ENCODE assay signal across 1 cellular context in the genomic region with DNA sequence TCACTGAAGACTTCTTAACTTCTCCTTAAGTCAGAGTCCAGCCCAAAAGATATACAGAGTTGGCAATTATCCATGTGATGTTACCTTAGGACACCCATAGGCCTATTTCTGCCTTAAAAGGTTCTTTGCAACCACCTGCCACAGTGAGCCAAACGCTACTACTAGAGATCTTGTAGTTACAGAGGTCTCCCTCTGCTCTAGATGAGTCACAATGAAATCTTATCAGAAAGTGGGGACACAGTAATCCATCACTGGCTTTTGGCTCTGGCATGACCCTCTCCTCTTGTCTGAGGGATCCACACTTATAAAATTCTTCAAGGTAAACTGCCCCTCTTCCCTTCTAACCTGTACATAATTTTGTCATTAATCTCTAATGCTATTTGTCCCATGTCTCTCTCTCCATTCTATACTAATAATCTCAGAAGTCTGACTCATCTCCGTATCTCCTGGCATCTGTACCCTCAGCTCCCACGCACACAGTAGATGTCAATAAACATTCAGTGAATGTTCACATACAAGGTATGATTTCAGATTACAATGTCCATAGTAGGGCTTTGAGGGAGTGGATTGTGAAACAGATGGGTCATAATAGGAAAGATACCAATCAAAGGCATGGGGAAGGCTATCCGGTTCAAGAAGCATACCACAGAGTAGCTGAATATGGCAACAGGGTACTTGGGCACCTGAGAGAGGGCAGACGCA.
TF ChIP-seq lines count a peak whose summit lies in the region.

No MANE protein-coding gene starts in this region.

TF ChIP-seq in HEK293, 187 proteins besides CTCF, POLR2A, EP300 and RAD21 (continued from another document):
- TF ChIP-seq, protein P1, sequence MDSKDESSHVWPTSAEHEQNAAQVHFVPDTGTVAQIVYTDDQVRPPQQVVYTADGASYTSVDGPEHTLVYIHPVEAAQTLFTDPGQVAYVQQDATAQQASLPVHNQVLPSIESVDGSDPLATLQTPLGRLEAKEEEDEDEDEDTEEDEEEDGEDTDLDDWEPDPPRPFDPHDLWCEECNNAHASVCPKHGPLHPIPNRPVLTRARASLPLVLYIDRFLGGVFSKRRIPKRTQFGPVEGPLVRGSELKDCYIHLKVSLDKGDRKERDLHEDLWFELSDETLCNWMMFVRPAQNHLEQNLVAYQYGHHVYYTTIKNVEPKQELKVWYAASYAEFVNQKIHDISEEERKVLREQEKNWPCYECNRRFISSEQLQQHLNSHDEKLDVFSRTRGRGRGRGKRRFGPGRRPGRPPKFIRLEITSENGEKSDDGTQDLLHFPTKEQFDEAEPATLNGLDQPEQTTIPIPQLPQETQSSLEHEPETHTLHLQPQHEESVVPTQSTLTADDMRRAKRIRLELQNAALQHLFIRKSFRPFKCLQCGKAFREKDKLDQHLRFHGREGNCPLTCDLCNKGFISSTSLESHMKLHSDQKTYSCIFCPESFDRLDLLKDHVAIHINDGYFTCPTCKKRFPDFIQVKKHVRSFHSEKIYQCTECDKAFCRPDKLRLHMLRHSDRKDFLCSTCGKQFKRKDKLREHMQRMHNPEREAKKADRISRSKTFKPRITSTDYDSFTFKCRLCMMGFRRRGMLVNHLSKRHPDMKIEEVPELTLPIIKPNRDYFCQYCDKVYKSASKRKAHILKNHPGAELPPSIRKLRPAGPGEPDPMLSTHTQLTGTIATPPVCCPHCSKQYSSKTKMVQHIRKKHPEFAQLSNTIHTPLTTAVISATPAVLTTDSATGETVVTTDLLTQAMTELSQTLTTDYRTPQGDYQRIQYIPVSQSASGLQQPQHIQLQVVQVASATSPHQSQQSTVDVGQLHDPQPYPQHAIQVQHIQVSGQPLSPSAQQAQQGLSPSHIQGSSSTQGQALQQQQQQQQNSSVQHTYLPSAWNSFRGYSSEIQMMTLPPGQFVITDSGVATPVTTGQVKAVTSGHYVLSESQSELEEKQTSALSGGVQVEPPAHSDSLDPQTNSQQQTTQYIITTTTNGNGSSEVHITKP (tag by site-specific recombination; IDR thresholded peaks at IDR 0.05) = no peak
- TF ChIP-seq, protein P2, sequence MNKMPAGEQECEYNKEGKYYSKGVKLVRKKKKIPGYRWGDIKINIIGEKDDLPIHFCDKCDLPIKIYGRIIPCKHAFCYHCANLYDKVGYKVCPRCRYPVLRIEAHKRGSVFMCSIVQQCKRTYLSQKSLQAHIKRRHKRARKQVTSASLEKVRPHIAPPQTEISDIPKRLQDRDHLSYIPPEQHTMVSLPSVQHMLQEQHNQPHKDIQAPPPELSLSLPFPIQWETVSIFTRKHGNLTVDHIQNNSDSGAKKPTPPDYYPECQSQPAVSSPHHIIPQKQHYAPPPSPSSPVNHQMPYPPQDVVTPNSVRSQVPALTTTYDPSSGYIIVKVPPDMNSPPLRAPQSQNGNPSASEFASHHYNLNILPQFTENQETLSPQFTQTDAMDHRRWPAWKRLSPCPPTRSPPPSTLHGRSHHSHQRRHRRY (tag by site-specific recombination; IDR thresholded peaks at IDR 0.05) = no peak
- TF ChIP-seq ZFHX2 (tag by site-specific recombination; conservative IDR thresholded peaks at IDR 0.05) (peak; percentile 67), TCF7L2 (IDR thresholded peaks at IDR 0.05; ENCODE audit: borderline replicate concordance, low read depth, low read length) (no peak), ZNF521 (tag by site-specific recombination; IDR thresholded peaks at IDR 0.05) (no peak), ZBTB20 (tag by site-specific recombination; IDR thresholded peaks at IDR 0.05) (no peak), KLF1 (tag by site-specific recombination; IDR thresholded peaks at IDR 0.05) (no peak), ZNF248 (tag by site-specific recombination; IDR thresholded peaks at IDR 0.05) (no peak), IKZF3 (tag by site-specific recombination; IDR thresholded peaks at IDR 0.05) (no peak), ZNF548 (tag by site-specific recombination; IDR thresholded peaks at IDR 0.05) (no peak), ZNF426 (tag by site-specific recombination; IDR thresholded peaks at IDR 0.05) (no peak), ZNF16 (tag by site-specific recombination; IDR thresholded peaks at IDR 0.05; ENCODE audit: low read depth) (no peak)
- TF ChIP-seq, protein P3, sequence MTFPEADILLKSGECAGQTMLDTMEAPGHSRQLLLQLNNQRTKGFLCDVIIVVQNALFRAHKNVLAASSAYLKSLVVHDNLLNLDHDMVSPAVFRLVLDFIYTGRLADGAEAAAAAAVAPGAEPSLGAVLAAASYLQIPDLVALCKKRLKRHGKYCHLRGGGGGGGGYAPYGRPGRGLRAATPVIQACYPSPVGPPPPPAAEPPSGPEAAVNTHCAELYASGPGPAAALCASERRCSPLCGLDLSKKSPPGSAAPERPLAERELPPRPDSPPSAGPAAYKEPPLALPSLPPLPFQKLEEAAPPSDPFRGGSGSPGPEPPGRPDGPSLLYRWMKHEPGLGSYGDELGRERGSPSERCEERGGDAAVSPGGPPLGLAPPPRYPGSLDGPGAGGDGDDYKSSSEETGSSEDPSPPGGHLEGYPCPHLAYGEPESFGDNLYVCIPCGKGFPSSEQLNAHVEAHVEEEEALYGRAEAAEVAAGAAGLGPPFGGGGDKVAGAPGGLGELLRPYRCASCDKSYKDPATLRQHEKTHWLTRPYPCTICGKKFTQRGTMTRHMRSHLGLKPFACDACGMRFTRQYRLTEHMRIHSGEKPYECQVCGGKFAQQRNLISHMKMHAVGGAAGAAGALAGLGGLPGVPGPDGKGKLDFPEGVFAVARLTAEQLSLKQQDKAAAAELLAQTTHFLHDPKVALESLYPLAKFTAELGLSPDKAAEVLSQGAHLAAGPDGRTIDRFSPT (tag by site-specific recombination; IDR thresholded peaks at IDR 0.05) = peak; percentile 35; the same call in 1 of the 2 replicates
